Comparison of ENCODE assay signal across 8 cellular contexts in the genomic region with DNA sequence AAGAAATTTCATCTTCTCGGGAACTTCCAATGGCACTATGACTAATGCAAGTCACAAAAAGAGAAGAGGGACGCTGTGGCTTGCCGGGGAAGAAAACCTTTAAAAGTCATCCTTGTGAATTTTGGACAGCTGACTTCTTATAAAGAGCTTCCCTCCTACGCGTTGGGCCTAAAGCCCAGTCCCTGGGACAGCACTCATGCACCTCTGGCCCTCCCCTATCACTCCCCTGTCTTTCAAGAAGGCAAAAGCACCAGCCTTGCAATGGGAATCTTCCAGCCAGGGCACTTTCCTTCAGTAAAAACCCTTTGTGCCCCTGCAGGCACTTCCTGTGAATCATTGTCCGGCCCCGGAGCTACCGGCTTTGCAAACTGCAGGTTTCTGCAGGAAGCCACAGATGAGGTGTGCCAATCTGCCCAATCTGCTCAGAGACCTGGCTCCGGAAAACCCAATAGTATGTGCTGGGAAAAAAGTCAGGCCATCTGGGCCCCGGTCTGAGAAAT. TPM values are rescaled to one million over a fixed set of nuclear protein-coding genes. Genes with fewer than 3 reads are reported as not detected.
DNase-seq lines count a peak whose midpoint lies in the region; ATAC-seq and TF ChIP-seq lines count a peak whose summit lies in the region.

No MANE protein-coding gene starts in this region.

- intact Hi-C loops in HCT116 (cut with micrococcal nuclease): no loop called here
- intact Hi-C loops in adrenal gland (cut with DNase I): no loop called here

- H3K36me3 ChIP-seq in HCT116 (ENCODE audit: control insufficient read depth in 1 of 2, insufficient read depth in 2 of 2, low read length in 2 of 2) (no peaks in the 10 kb centered on the region), adrenal gland (replicated peaks in 1 of 2) (no peaks in the 10 kb centered on the region), lung (ENCODE audit: control insufficient read depth in 2 of 2, insufficient read depth in 2 of 2, low read length in 2 of 2) (no peaks in the 10 kb centered on the region)

- RAD21 ChIA-PET in HCT116 (lab: Charles Lee; ENCODE audit: low non-redundant PET in 1 of 2, low total read pairs in 2 of 2, uncharacterized antibody in 2 of 2, unreplicated experiment in 2 of 2): no interaction called here

- no peak overlapping the region for H2AFZ ChIP-seq in HCT116 (ENCODE audit: low read depth, low read length, poor library complexity, severe bottlenecking)

- H4K20me1 ChIP-seq in HCT116 (ENCODE audit: insufficient read depth): no peaks in the 10 kb centered on the region

- H3K79me2 ChIP-seq in HCT116 (ENCODE audit: insufficient read depth, low read length): peaks cover 19% of the 10 kb centered on the region

- no peak for TF ChIP-seq POLR2A in HCT116 (IDR thresholded peaks at IDR 0.05; ENCODE audit: borderline replicate concordance, extremely low read depth, insufficient read depth, insufficient read length)
- no peak for TF ChIP-seq POLR2A in adrenal gland (IDR thresholded peaks at IDR 0.05)

- peak overlapping the region; percentile 47 for H3K4me2 ChIP-seq in HCT116 (ENCODE audit: low read length)

- H3K27me3 ChIP-seq in HCT116 (ENCODE audit: insufficient read depth, low read length): no peaks in the 10 kb centered on the region
- no peaks in the 10 kb centered on the region for H3K27me3 ChIP-seq in adrenal gland
- no peaks in the 10 kb centered on the region for H3K27me3 ChIP-seq in lung (ENCODE audit: control insufficient read depth, insufficient read depth)

- H3K4me3 ChIP-seq in HCT116 (replicated peaks in 1 of 2; ENCODE audit: low read depth in 1 of 2, low read length in 2 of 2): no peak overlapping the region
- no peak overlapping the region for H3K4me3 ChIP-seq in adrenal gland
- no peak overlapping the region for H3K4me3 ChIP-seq in lung

- TF ChIP-seq RAD21 in HCT116 (IDR thresholded peaks at IDR 0.05; ENCODE audit: low read depth): 0 out of 2 replicates have a peak, but pooled peaks have one; percentile 4

- no peaks in the 10 kb centered on the region for H3K9me2 ChIP-seq in HCT116 (ENCODE audit: insufficient read depth)

- WGBS in adrenal gland, 4 donors: 33 to 41% (median 36%) methylated on average over 10 of the region's 10 CpGs
- WGBS in lung, 2 donors: 28 to 31% methylated on average over 10 of the region's 10 CpGs

- H3K27ac ChIP-seq in HCT116 (ENCODE audit: low read depth, low read length): no peak overlapping the region
- H3K27ac ChIP-seq in adrenal gland: peak overlapping the region in 2 of 5 donors; percentile 30 to 51
- no peak overlapping the region for H3K27ac ChIP-seq in lung (ENCODE audit: low read depth in 1 of 2, low read length in 1 of 2)

- CTCF ChIA-PET in HCT116 (lab: Charles Lee): interaction anchor here (0.6 to 1.3 kb wide), 2 partner anchors 10 to 1611 kb away, joined by 4 to 5 read pairs; no protein-coding TSS in a partner anchor

- BruUV-seq in HCT116 (replicated peaks; lab: Mats Ljungman, UMichigan): no TSS peak

- TF ChIP-seq CTCF in HCT116 (IDR thresholded peaks at IDR 0.05 in 2 of 3, conservative IDR thresholded peaks at IDR 0.05 in 1 of 3; ENCODE audit: borderline replicate concordance in 1 of 3, insufficient read depth in 1 of 3, low read depth in 2 of 3, low read length in 2 of 3): no peak
- TF ChIP-seq CTCF in adrenal gland (IDR thresholded peaks at IDR 0.05): no peak
- TF ChIP-seq CTCF in lung (IDR thresholded peaks at IDR 0.05; ENCODE audit: control extremely low read depth, extremely low read depth): no peak

- H3K9me3 ChIP-seq in HCT116 (ENCODE audit: control insufficient read depth in 1 of 2, insufficient read depth in 1 of 2, low read depth in 1 of 2, low read length in 2 of 2) (no peaks in the 10 kb centered on the region), adrenal gland (replicated peaks in 1 of 3) (no peaks in the 10 kb centered on the region), lung (ENCODE audit: control insufficient read depth in 2 of 2, insufficient read depth in 1 of 2, low read length in 1 of 2) (no peaks in the 10 kb centered on the region)

- H3K9ac ChIP-seq in HCT116 (ENCODE audit: low read length): no peak overlapping the region

- H3K4me1 ChIP-seq in HCT116 (ENCODE audit: control insufficient read depth in 1 of 2, insufficient read depth in 2 of 2, low read length in 2 of 2) (peaks cover 0 to 14% of the 10 kb centered on the region in 2 experiments; a peak in 2 of 4 replicates), adrenal gland (replicated peaks in 1 of 2) (peaks cover 0 to 14% of the 10 kb centered on the region in 2 donors), lung (ENCODE audit: control insufficient read depth in 2 of 2, insufficient read depth in 2 of 2, low read length in 2 of 2) (peaks cover 0 to 6% of the 10 kb centered on the region in 2 donors)

- POLR2A ChIA-PET in HCT116 (lab: Charles Lee): interaction anchor here (0.6 kb wide), 1 partner anchor 53 kb away, joined by 3 read pairs; no protein-coding TSS in a partner anchor

- DNase-seq in HCT116 (ENCODE audit: low read depth, low spot score): no peak
- peak; percentile 48 to 49 for DNase-seq in NOMO-1 (lab: John Stamatoyannopoulos, UW; ENCODE audit: unreplicated experiment in 2 of 2)
- peak; percentile 27 to 80 (median 56) for DNase-seq in adrenal gland
- peak; percentile 36 for DNase-seq in lung (ENCODE audit: low spot score)
- no peak for DNase-seq in hippocampal formation (lab: John Stamatoyannopoulos, UW)
- no peak for DNase-seq in cortex of kidney (lab: John Stamatoyannopoulos, UW)
- no peak for DNase-seq in SHP77 (lab: John Stamatoyannopoulos, UW)

- ATAC-seq in GM18502 (IDR thresholded peaks at IDR 0.05; ENCODE audit: poor library complexity, unreplicated experiment) (peak; percentile 42), HCT116 (peak; percentile 71), lung (ENCODE audit: insufficient read depth, low FRiP score) (peak; percentile 66)

TF ChIP-seq in HCT116, 20 proteins besides CTCF, POLR2A, EP300 and RAD21:
- no peak for TF ChIP-seq ZFX (IDR thresholded peaks at IDR 0.05)
- TF ChIP-seq FOSL1 (IDR thresholded peaks at IDR 0.05; ENCODE audit: low read depth): peak; percentile 30; the same call in 1 of the 2 replicates
- no peak for TF ChIP-seq ZNF274 (IDR thresholded peaks at IDR 0.05; ENCODE audit: low read depth, low read length)
- TF ChIP-seq JUND (IDR thresholded peaks at IDR 0.05): peak; percentile 13; the same call in 1 of the 2 replicates
- no peak for TF ChIP-seq MAX (IDR thresholded peaks at IDR 0.05)

RNA-seq across cellular contexts. Expression of gene MREG, which starts 7.1 kb away (rescaled TPM):
- total RNA-seq in HCT116 (2021; ENCODE audit: unreplicated experiment): 16.9 TPM
- 5.3 and 7.3 TPM in 2 replicates for polyA plus RNA-seq in HCT116 (2012)
- total RNA-seq in adrenal gland: 10 to 100 TPM in 3 of 8 donors, 1 to 10 TPM in 5; 4.2 to 14.4 (median 6.3) TPM
- polyA plus RNA-seq in adrenal gland: 1 to 10 TPM; 3.1 to 6.4 (median 4.3) TPM
- 10 to 100 TPM; 16.4 to 30.2 TPM for total RNA-seq in lung
- polyA plus RNA-seq in lung: 1 to 10 TPM; 6.9 to 7.7 TPM

Comparison
In these comparisons a context has a peak if more than half of its experiments do, and no peak if none do; other contexts are left out.
1. DNase-seq: peak in NOMO-1 (2 of 2), adrenal gland (7 of 7) and lung (single experiment); none in HCT116 (single experiment), hippocampal formation (0 of 2), cortex of kidney (single experiment) and SHP77 (0 of 2).
2. Peak in every context shown above with its lines, with median percentiles within 50 percentile points of each other: ATAC-seq.